ENCODE assay signal across 9 cellular contexts in genomic region chr1:46043491-46044017, GRCh38.
DNase-seq lines count a peak whose midpoint lies in the region; ATAC-seq, FAIRE-seq and TF ChIP-seq lines count a peak whose summit lies in the region.
"Had no signal": no experiment of that assay in that cellular context is flagged by ENCODE, and none has a peak within 500 bp of the region (broad histone marks: within the 10 kb centered on the region; RNA-seq: fewer than 3 reads in every experiment).

No MANE protein-coding gene starts in this region.

- H3K27ac ChIP-seq in adrenal gland, result no peak overlapping the region
- H3K27ac ChIP-seq: SK-N-MC had no signal

- H3K4me1 ChIP-seq in adrenal gland (replicated peaks in 1 of 2), result peaks cover 16 to 28% of the 10 kb centered on the region in 2 donors
- no peaks in the 10 kb centered on the region for H3K4me1 ChIP-seq in BE2C

- H3K4me3 ChIP-seq in adrenal gland (no peak overlapping the region), BE2C (ENCODE audit: low read depth, low read length) (no peak overlapping the region)
- H3K4me3 ChIP-seq: SK-N-MC had no signal

- WGBS in adrenal gland, 4 donors, result 67 to 84% (median 74%) methylated on average over 10 of the region's 10 CpGs

- intact Hi-C loops in adrenal gland (cut with DNase I), result no loop called here

- H3K9me3 Mint-ChIP-seq in activated naive CD8-positive, alpha-beta T cell treated with anti-CD3 and anti-CD28 coated beads, Interleukin-2, amount 50 U/mL, for 24 hours, result no peaks in the 10 kb centered on the region

- no peak for TF ChIP-seq POLR2A in adrenal gland (IDR thresholded peaks at IDR 0.05)

- H3K4me1 Mint-ChIP-seq in activated naive CD8-positive, alpha-beta T cell treated with anti-CD3 and anti-CD28 coated beads, Interleukin-2, amount 50 U/mL, for 24 hours, result peaks cover 12% of the 10 kb centered on the region

- no peak overlapping the region for H3K4me3 Mint-ChIP-seq in activated naive CD8-positive, alpha-beta T cell treated with anti-CD3 and anti-CD28 coated beads, Interleukin-2, amount 50 U/mL, for 24 hours

- H3K9me3 ChIP-seq in adrenal gland (replicated peaks in 1 of 3) (no peaks in the 10 kb centered on the region), BE2C (no peaks in the 10 kb centered on the region)

- no peaks in the 10 kb centered on the region for H3K36me3 Mint-ChIP-seq in activated naive CD8-positive, alpha-beta T cell treated with anti-CD3 and anti-CD28 coated beads, Interleukin-2, amount 50 U/mL, for 24 hours (ENCODE audit: low read depth)

- no peak for TF ChIP-seq CTCF in adrenal gland (IDR thresholded peaks at IDR 0.05)
- no peak for TF ChIP-seq CTCF in BE2C (IDR thresholded peaks at IDR 0.05; ENCODE audit: low read depth, low read length)

- ATAC-seq in GM21360 (IDR thresholded peaks at IDR 0.05; ENCODE audit: unreplicated experiment), result peak; percentile 85
- ATAC-seq in HG03439 (IDR thresholded peaks at IDR 0.05; ENCODE audit: unreplicated experiment), result peak; percentile 48
- ATAC-seq in activated naive CD8-positive, alpha-beta T cell treated with anti-CD3 and anti-CD28 coated beads, Interleukin-2, amount 50 U/mL, for 24 hours, result peak; percentile 36

- H3K27me3 ChIP-seq in adrenal gland (no peaks in the 10 kb centered on the region), BE2C (no peaks in the 10 kb centered on the region)

- H3K27me3 Mint-ChIP-seq in activated naive CD8-positive, alpha-beta T cell treated with anti-CD3 and anti-CD28 coated beads, Interleukin-2, amount 50 U/mL, for 24 hours, result no peaks in the 10 kb centered on the region

- no peaks in the 10 kb centered on the region for H3K36me3 ChIP-seq in adrenal gland (replicated peaks in 1 of 2)
- H3K36me3 ChIP-seq in BE2C, result no peaks in the 10 kb centered on the region; the same call in none of the 2 replicates

- H3K27ac Mint-ChIP-seq in activated naive CD8-positive, alpha-beta T cell treated with anti-CD3 and anti-CD28 coated beads, Interleukin-2, amount 50 U/mL, for 24 hours, result no peak overlapping the region

- no peak for FAIRE-seq in frontal cortex (lab: Jason Lieb, UNC)

- peak; percentile 98 for DNase-seq in GF-D8 (lab: John Stamatoyannopoulos, UW)
- DNase-seq in activated naive CD8-positive, alpha-beta T cell treated with anti-CD3 and anti-CD28 coated beads, Interleukin-2, amount 50 U/mL, for 24 hours, result no peak
- DNase-seq in frontal cortex (ENCODE audit: low spot score in 2 of 2), result no peak
- DNase-seq in adrenal gland, result no peak
- no peak for DNase-seq in BE2C
- no peak for DNase-seq in NCI-H1105 treated with DMSO at 0.1 percent for 48 hours (lab: John Stamatoyannopoulos, UW)
